ENCODE assay signal across 25 cellular contexts in the genomic region with DNA sequence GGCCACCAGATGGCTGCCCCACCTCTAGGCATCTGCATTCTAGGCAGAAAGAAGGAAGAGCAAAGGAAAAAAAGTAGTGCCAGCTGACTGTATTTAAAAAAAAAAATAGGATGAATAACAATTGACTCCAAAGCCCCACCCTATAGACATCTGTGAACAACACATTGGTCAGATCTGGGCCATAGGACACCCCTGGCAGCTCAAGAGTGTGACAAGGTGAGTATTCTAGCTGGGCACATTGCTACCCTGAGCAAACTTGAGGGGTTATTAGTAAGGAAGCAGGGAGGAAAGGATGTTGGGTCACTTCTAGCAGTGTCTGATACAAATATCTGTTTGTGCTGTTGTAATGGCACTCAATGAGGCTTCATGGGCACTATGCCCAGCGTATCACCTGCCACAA.
"Had no signal": no experiment of that assay in that cellular context is flagged by ENCODE, and none has a peak within 500 bp of the region (broad histone marks: within the 10 kb centered on the region; RNA-seq: fewer than 3 reads in every experiment).

No MANE protein-coding gene starts in this region.

- H3K9ac ChIP-seq: neural progenitor cell, parathyroid adenoma had no signal

- H3K9me3 Mint-ChIP-seq: nephron; neural progenitor cell; stimulated activated effector memory CD8-positive, alpha-beta T cell treated with anti-CD3 and anti-CD28 coated beads, Interleukin-12 subunit alpha, Interleukin-12 subunit beta, amount 100 ng/mL, for 72 hours had no signal

- ATAC-seq: gastrocnemius medialis; left lobe of liver; naive thymus-derived CD4-positive, alpha-beta T cell; sciatic nerve; stimulated activated effector memory CD8-positive, alpha-beta T cell treated with anti-CD3 and anti-CD28 coated beads, Interleukin-12 subunit alpha, Interleukin-12 subunit beta, amount 100 ng/mL, for 72 hours had no signal

- H3K4me3 ChIP-seq: coronary artery, gastrocnemius medialis, neural progenitor cell, right atrium auricular region, smooth muscle cell, stomach, thyroid gland, vagina had no signal

- DNase-seq: dermis blood vessel endothelial cell; effector memory CD4-positive, alpha-beta T cell; foreskin fibroblast; gastrocnemius medialis; head of caudate nucleus; mesenchymal stem cell; naive thymus-derived CD4-positive, alpha-beta T cell; stimulated activated CD4-positive, alpha-beta T cell treated with anti-CD3 and anti-CD28 coated beads, Interleukin-2, amount 100 ng/mL, for 24 hours; stimulated activated CD4-positive, alpha-beta T cell treated with anti-CD3 and anti-CD28 coated beads, Interleukin-4, amount 100 ng/mL, for 24 hours; stimulated activated naive CD4-positive, alpha-beta T cell treated with Interleukin-2 at 50 U/mL for 16 hours; stomach; thyroid gland; trophoblast cell had no signal

- H3K36me3 ChIP-seq: gastrocnemius medialis, neural progenitor cell, right atrium auricular region, stomach, thyroid gland, vagina had no signal

- H3K27ac Mint-ChIP-seq: mesothelial cell of epicardium; naive thymus-derived CD4-positive, alpha-beta T cell; nephron; neural progenitor cell; progenitor cell of endocrine pancreas; stimulated activated effector memory CD8-positive, alpha-beta T cell treated with anti-CD3 and anti-CD28 coated beads, Interleukin-12 subunit alpha, Interleukin-12 subunit beta, amount 100 ng/mL, for 72 hours had no signal

- H3K79me2 ChIP-seq: parathyroid adenoma had no signal

- H3K36me3 Mint-ChIP-seq: mesothelial cell of epicardium; neural progenitor cell; stimulated activated effector memory CD8-positive, alpha-beta T cell treated with anti-CD3 and anti-CD28 coated beads, Interleukin-12 subunit alpha, Interleukin-12 subunit beta, amount 100 ng/mL, for 72 hours had no signal

- H3K27me3 ChIP-seq: gastrocnemius medialis, neural progenitor cell, right atrium auricular region, stomach, thyroid gland, vagina had no signal

- H3K27ac ChIP-seq: coronary artery, gastrocnemius medialis, neural progenitor cell, parathyroid adenoma, right atrium auricular region, stomach, thyroid gland, vagina had no signal

- H3K4me1 ChIP-seq: gastrocnemius medialis, neural progenitor cell, parathyroid adenoma, thyroid gland had no signal

- H3K9me3 ChIP-seq: gastrocnemius medialis, right atrium auricular region, stomach, thyroid gland, vagina had no signal

- H3K4me3 Mint-ChIP-seq: mesothelial cell of epicardium; naive thymus-derived CD4-positive, alpha-beta T cell; nephron; neural progenitor cell; stimulated activated effector memory CD8-positive, alpha-beta T cell treated with anti-CD3 and anti-CD28 coated beads, Interleukin-12 subunit alpha, Interleukin-12 subunit beta, amount 100 ng/mL, for 72 hours had no signal

- H2AFZ ChIP-seq: neural progenitor cell, parathyroid adenoma had no signal

- H3K4me2 ChIP-seq: neural progenitor cell, smooth muscle cell had no signal

- H3K4me1 Mint-ChIP-seq: mesothelial cell of epicardium; neural progenitor cell; stimulated activated effector memory CD8-positive, alpha-beta T cell treated with anti-CD3 and anti-CD28 coated beads, Interleukin-12 subunit alpha, Interleukin-12 subunit beta, amount 100 ng/mL, for 72 hours had no signal
